In the genomic region with DNA sequence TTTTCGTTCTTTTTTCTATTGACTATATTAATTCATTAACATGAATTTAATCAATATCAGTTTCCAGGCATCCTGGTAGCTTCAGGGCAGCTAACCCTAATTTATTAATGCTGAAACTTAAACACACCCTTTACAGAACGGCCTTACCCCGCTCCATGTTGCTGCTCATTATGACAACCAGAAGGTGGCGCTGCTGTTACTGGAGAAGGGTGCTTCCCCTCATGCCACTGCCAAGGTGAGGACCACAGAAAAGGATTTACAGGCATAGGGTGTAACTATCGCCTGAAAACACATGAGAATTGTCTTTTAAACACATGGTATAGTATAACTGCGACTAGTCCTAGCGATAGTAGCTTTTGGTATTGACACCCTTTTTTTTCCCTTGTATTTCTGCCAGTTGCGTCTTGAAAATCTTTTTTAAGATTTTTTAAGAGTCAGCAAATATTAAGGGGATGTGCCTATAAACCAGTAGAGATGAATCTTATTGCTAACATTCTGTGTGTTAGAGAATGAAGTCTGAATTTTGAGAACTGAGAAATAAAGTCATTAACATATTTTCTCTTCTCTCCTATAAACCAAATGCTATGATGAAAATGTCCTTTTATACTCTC, we compare ENCODE assay signal across 8 cellular contexts.
DNase-seq lines count a peak whose midpoint lies in the region; ATAC-seq and TF ChIP-seq lines count a peak whose summit lies in the region.

No MANE protein-coding gene starts in this region.

- WGBS in lung, 2 donors = 22 to 26% methylated on average over 8 of the region's 8 CpGs

- peak; percentile 93 for ATAC-seq in GM18520 (IDR thresholded peaks at IDR 0.05; ENCODE audit: unreplicated experiment)
- peak; percentile 99 for ATAC-seq in HG02981 (IDR thresholded peaks at IDR 0.05; ENCODE audit: unreplicated experiment)
- ATAC-seq in lung (ENCODE audit: insufficient read depth, low FRiP score) = peak; percentile 61

- H3K4me3 ChIP-seq in AG10803 (ENCODE audit: low read length) = no peak overlapping the region
- H3K4me3 ChIP-seq in WERI-Rb-1 (ENCODE audit: low read depth, low read length) = no peak overlapping the region
- no peak overlapping the region for H3K4me3 ChIP-seq in choroid plexus epithelial cell (ENCODE audit: low read depth, low read length)
- H3K4me3 ChIP-seq in lung = no peak overlapping the region

- TF ChIP-seq CTCF in AG10803 (conservative IDR thresholded peaks at IDR 0.05; ENCODE audit: low read length) = peak; percentile 98
- peak; percentile 94 for TF ChIP-seq CTCF in WERI-Rb-1 (IDR thresholded peaks at IDR 0.05; ENCODE audit: low read depth, low read length)
- peak; percentile 99 for TF ChIP-seq CTCF in choroid plexus epithelial cell (conservative IDR thresholded peaks at IDR 0.05; ENCODE audit: low read depth, low read length)
- TF ChIP-seq CTCF in lung (IDR thresholded peaks at IDR 0.05; ENCODE audit: control extremely low read depth, extremely low read depth) = peak; percentile 32

- H3K36me3 ChIP-seq in WERI-Rb-1 (no peaks in the 10 kb centered on the region), lung (ENCODE audit: control insufficient read depth in 2 of 2, insufficient read depth in 2 of 2, low read length in 2 of 2) (no peaks in the 10 kb centered on the region)

- no peaks in the 10 kb centered on the region for H3K4me1 ChIP-seq in lung (ENCODE audit: control insufficient read depth in 2 of 2, insufficient read depth in 2 of 2, low read length in 2 of 2)

- H3K9me3 ChIP-seq in WERI-Rb-1 (ENCODE audit: severe bottlenecking) (no peaks in the 10 kb centered on the region), lung (ENCODE audit: control insufficient read depth in 2 of 2, insufficient read depth in 1 of 2, low read length in 1 of 2) (no peaks in the 10 kb centered on the region)

- H3K27ac ChIP-seq in WERI-Rb-1 (no peak overlapping the region), lung (ENCODE audit: low read depth in 1 of 2, low read length in 1 of 2) (no peak overlapping the region)

- peak; percentile 79 for DNase-seq in AG10803 (ENCODE audit: low read depth)
- peak; percentile 9 for DNase-seq in NCI-H2029 (lab: John Stamatoyannopoulos, UW)
- DNase-seq in WERI-Rb-1 = peak; percentile 90
- peak; percentile 90 for DNase-seq in choroid plexus epithelial cell (ENCODE audit: low read depth)
- peak; percentile 68 for DNase-seq in lung (ENCODE audit: low spot score)
- DNase-seq in stimulated activated CD8-positive, alpha-beta memory T cell treated with anti-CD3 and anti-CD28 coated beads, Interleukin-4, amount 100 ng/mL, for 24 hours (ENCODE audit: low read depth) = peak; percentile 44

- H3K27me3 ChIP-seq in WERI-Rb-1 (ENCODE audit: insufficient read depth, low read depth, severe bottlenecking) = no peaks in the 10 kb centered on the region
- no peaks in the 10 kb centered on the region for H3K27me3 ChIP-seq in lung (ENCODE audit: control insufficient read depth, insufficient read depth)

Comparison
In these comparisons a context has a peak if more than half of its experiments do, and no peak if none do; other contexts are left out.
1. DNase-seq: peak in every context shown above with its lines; median percentile 90 in WERI-Rb-1; 90 in choroid plexus epithelial cell; 79 in AG10803; 68 in lung; 44 in stimulated activated CD8-positive, alpha-beta memory T cell treated with anti-CD3 and anti-CD28 coated beads, Interleukin-4, amount 100 ng/mL, for 24 hours; 9 in NCI-H2029.
2. CTCF ChIP-seq: peak in every context shown above with its lines; median percentile 99 in choroid plexus epithelial cell; 98 in AG10803; 94 in WERI-Rb-1; 32 in lung.